In the genomic region with DNA sequence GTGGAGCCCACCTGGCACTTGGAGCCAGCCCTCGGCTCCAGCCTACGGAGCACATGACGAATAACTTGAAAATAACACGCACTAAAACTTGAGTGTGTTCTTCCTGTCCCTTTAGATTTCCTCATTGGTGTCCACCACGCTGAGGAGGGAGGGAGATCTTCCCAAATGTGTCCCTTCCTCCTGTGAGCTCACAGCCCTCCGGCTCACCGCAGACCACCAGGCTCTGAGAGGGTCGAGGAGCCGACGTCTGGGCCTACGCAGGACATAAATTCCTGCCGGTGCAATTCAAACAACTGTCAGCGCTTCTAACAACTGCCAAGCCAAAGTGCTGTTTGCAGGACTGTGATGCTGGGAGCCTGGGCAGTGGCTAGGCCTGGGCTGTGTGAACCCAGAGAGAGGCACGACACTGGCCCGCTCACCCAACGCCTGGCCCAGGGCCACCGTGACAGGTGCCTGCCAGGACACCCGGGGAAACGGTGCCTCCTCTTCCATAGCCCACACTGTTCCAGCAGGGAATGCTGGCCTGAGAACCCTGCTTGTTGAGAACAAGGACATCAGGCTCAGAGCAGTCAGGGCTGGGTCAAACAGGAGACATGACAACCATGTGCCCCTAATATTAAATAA, we compare ENCODE assay signal across 8 cellular contexts.
DNase-seq lines count a peak whose midpoint lies in the region; ATAC-seq, FAIRE-seq and TF ChIP-seq lines count a peak whose summit lies in the region.
"Not testable (repeated sequence)": the region's sequence is repeated elsewhere in the genome, so short reads cannot be mapped to it uniquely, and the experiment has no call there.

No MANE protein-coding gene starts in this region.

- peak; percentile 88 for ATAC-seq in Right ventricle myocardium superior (ENCODE audit: poor library complexity)
- ATAC-seq in left cardiac atrium, result peak; percentile 84 to 92
- ATAC-seq in left lobe of liver, result peak; percentile 22
- peak; percentile 48 to 70 for ATAC-seq in gastrocnemius medialis
- ATAC-seq in thoracic aorta (ENCODE audit: insufficient number of reproducible peaks, low FRiP score, low read depth), result not testable (repeated sequence)
- ATAC-seq in aorta (ENCODE audit: low FRiP score), result peak; percentile 23

- H4K20me1 ChIP-seq in astrocyte (ENCODE audit: insufficient read depth, low read length), result peaks cover 20% of the 10 kb centered on the region

- H3K4me2 ChIP-seq in astrocyte (ENCODE audit: low read length), result not testable (repeated sequence)

- not testable (repeated sequence) for H2AFZ ChIP-seq in astrocyte (ENCODE audit: low read depth, low read length)

- H3K27ac Mint-ChIP-seq in astrocyte (ENCODE audit: unreplicated experiment) (peak overlapping the region; percentile 53), progenitor cell of endocrine pancreas (peak overlapping the region; percentile 87)

- H3K4me1 Mint-ChIP-seq in astrocyte (ENCODE audit: low read depth, unreplicated experiment); progenitor cell of endocrine pancreas (ENCODE audit: low read depth): not testable (repeated sequence)

- not testable (repeated sequence) for H3K4me3 Mint-ChIP-seq in astrocyte (ENCODE audit: unreplicated experiment); progenitor cell of endocrine pancreas (ENCODE audit: low read depth)

- intact Hi-C loops in Right ventricle myocardium superior (cut with DNase I); gastrocnemius medialis (cut with DNase I; ENCODE audit: low total_unique reads): not testable (repeated sequence)
- intact Hi-C loops in left cardiac atrium (cut with DNase I) (loop anchor here in 1 of 2 donors (10.0 kb wide), 1 partner anchor 208 kb away; no protein-coding TSS in a partner anchor), aorta (cut with DNase I) (loop anchor here in 1 of 2 donors (10.0 kb wide), 2 partner anchors 358 to 488 kb away; no protein-coding TSS in a partner anchor)

- not testable (repeated sequence) for FAIRE-seq in astrocyte (lab: Jason Lieb, UNC)

- not testable (repeated sequence) for H3K27me3 Mint-ChIP-seq in astrocyte (ENCODE audit: low read depth, unreplicated experiment); progenitor cell of endocrine pancreas

- not testable (repeated sequence) for H3K27me3 ChIP-seq in astrocyte (ENCODE audit: insufficient read depth, low read length); gastrocnemius medialis; thoracic aorta (replicated peaks; ENCODE audit: insufficient read depth); aorta (ENCODE audit: control insufficient read depth in 1 of 2, insufficient read depth in 2 of 2, low read length in 1 of 2)

- H3K36me3 ChIP-seq in astrocyte (ENCODE audit: insufficient read depth, low read length) (peaks cover 11% of the 10 kb centered on the region), gastrocnemius medialis (peaks cover 3 to 68% of the 10 kb centered on the region in 2 donors), thoracic aorta (peaks cover 32% of the 10 kb centered on the region)
- not testable (repeated sequence) for H3K36me3 ChIP-seq in aorta (ENCODE audit: control insufficient read depth in 1 of 2, insufficient read depth in 2 of 2, low read length in 1 of 2)

- not testable (repeated sequence) for H3K27ac ChIP-seq in astrocyte (ENCODE audit: low read depth, low read length)
- peak overlapping the region; percentile 82 to 90 (median 87) for H3K27ac ChIP-seq in gastrocnemius medialis
- H3K27ac ChIP-seq in thoracic aorta, result peak overlapping the region; percentile 64 to 71
- peak overlapping the region in 1 of 2 donors; percentile 30 for H3K27ac ChIP-seq in aorta (ENCODE audit: low read depth in 1 of 2, low read length in 2 of 2)

- H3K9me3 ChIP-seq in astrocyte (ENCODE audit: insufficient read depth, low read depth, low read length); gastrocnemius medialis; thoracic aorta; aorta (ENCODE audit: control insufficient read depth, low read length): not testable (repeated sequence)

- H3K36me3 Mint-ChIP-seq in astrocyte (ENCODE audit: low read depth, unreplicated experiment), result not testable (repeated sequence)
- H3K36me3 Mint-ChIP-seq in progenitor cell of endocrine pancreas (ENCODE audit: insufficient read depth), result peaks cover 17% of the 10 kb centered on the region

- not testable (repeated sequence) for H3K79me2 ChIP-seq in astrocyte (ENCODE audit: insufficient read depth, low read length)

- WGBS in aorta, 2 donors, result 24 to 28% methylated on average over 17 to 19 of the region's 19 CpGs

- TF ChIP-seq CTCF in astrocyte (IDR thresholded peaks at IDR 0.05; ENCODE audit: insufficient read depth, low read depth, low read length); progenitor cell of endocrine pancreas (IDR thresholded peaks at IDR 0.05; ENCODE audit: unreplicated experiment); gastrocnemius medialis (IDR thresholded peaks at IDR 0.05 in 4 of 5, conservative IDR thresholded peaks at IDR 0.05 in 1 of 5); thoracic aorta (IDR thresholded peaks at IDR 0.05): not testable (repeated sequence)

- in situ Hi-C loops in gastrocnemius medialis (cut with MboI; ENCODE audit: low sequenced_read_pairs in 4 of 4), result loop anchor here in 1 of 4 donors (25.0 kb wide), 1 partner anchor 1146 kb away; no protein-coding TSS in a partner anchor

- not testable (repeated sequence) for H3K9me3 Mint-ChIP-seq in astrocyte (ENCODE audit: unreplicated experiment); progenitor cell of endocrine pancreas (ENCODE audit: low read depth)

- DNase-seq in astrocyte (ENCODE audit: low read depth); left lobe of liver (ENCODE audit: low spot score); progenitor cell of endocrine pancreas (ENCODE audit: low spot score, unreplicated experiment); thoracic aorta (ENCODE audit: low spot score); aorta: not testable (repeated sequence)
- peak; percentile 86 for DNase-seq in Right ventricle myocardium superior
- peak; percentile 66 for DNase-seq in left cardiac atrium
- peak; percentile 51 to 90 for DNase-seq in gastrocnemius medialis

- not testable (repeated sequence) for H3K4me1 ChIP-seq in astrocyte (ENCODE audit: insufficient read depth, low read length); aorta (ENCODE audit: control insufficient read depth in 1 of 2, insufficient read depth in 2 of 2, low read length in 2 of 2)
- H3K4me1 ChIP-seq in gastrocnemius medialis (peaks cover 69 to 78% of the 10 kb centered on the region in 2 donors), thoracic aorta (ENCODE audit: control insufficient read depth in 1 of 2, low read depth in 2 of 2) (peaks cover 8 to 57% of the 10 kb centered on the region in 2 donors)

- not testable (repeated sequence) for H3K4me3 ChIP-seq in astrocyte (ENCODE audit: insufficient read depth, low read depth, low read length); gastrocnemius medialis; thoracic aorta; aorta (ENCODE audit: low read length in 2 of 2)

- not testable (repeated sequence) for TF ChIP-seq POLR2A in gastrocnemius medialis (IDR thresholded peaks at IDR 0.05)

- H3K9ac ChIP-seq in astrocyte (ENCODE audit: low read length), result not testable (repeated sequence)
